21 cellular contexts compared by ENCODE assay signal in the genomic region with DNA sequence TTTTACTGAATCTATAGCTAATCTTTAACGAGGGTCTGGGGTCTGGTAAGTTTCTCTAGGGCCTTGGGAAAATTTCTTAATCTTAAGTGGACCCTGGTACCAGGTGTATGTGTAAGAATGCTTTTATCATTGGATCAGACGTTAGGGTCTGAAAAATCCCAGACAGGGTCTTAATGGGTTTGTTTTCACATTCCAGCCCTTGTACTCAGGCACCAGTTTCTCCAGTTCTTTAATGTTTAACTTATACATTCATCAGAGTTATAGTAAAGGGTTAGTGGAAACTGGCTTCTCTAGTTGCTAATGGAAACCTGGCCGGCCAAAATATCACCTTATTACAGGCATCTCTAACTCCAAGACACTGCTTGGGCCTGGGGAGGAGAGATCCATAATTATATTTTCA. TPM values are rescaled to one million over a fixed set of nuclear protein-coding genes. Genes with fewer than 3 reads are reported as not detected.
DNase-seq lines count a peak whose midpoint lies in the region; ATAC-seq, FAIRE-seq and TF ChIP-seq lines count a peak whose summit lies in the region.
"Had no signal": no experiment of that assay in that cellular context is flagged by ENCODE, and none has a peak within 500 bp of the region (broad histone marks: within the 10 kb centered on the region; RNA-seq: fewer than 3 reads in every experiment).

No MANE protein-coding gene starts in this region.

- H4K91ac ChIP-seq in trophoblast cell (ENCODE audit: low read depth, low read length): no peak overlapping the region

- no peaks in the 10 kb centered on the region for H3K27me3 Mint-ChIP-seq in T-helper 2 cell treated with Interferon-gamma antibody and Interleukin-4, amounts not matched to agents 5 μg/mL and 100 μg/mL, for 36 hours (ENCODE audit: low read depth)
- H3K27me3 Mint-ChIP-seq: CD8-positive, alpha-beta memory T cell had no signal

- peak overlapping the region; percentile 96 for H3K27ac ChIP-seq in trophoblast cell (ENCODE audit: low read depth, low read length)
- H3K27ac ChIP-seq: 22Rv1, BLaER1 had no signal

- no peak overlapping the region for H4K12ac ChIP-seq in trophoblast cell (ENCODE audit: low read depth, low read length)

- H2BK12ac ChIP-seq in trophoblast cell (ENCODE audit: low read length): no peak overlapping the region

- H3K9ac ChIP-seq in trophoblast cell (ENCODE audit: low read length): no peak overlapping the region
- H3K9ac ChIP-seq: BLaER1 had no signal

- H3K9me3 ChIP-seq in trophoblast cell (ENCODE audit: insufficient read depth, low read depth, low read length): no peaks in the 10 kb centered on the region
- H3K9me3 ChIP-seq: BLaER1 had no signal

- H3K14ac ChIP-seq in trophoblast cell (ENCODE audit: low read length): no peak overlapping the region

- H3K4me3 Mint-ChIP-seq in T-helper 2 cell treated with Interferon-gamma antibody and Interleukin-4, amounts not matched to agents 5 μg/mL and 100 μg/mL, for 36 hours: no peak overlapping the region
- H3K4me3 Mint-ChIP-seq: CD8-positive, alpha-beta memory T cell; H9 had no signal

- no peaks in the 10 kb centered on the region for H3K36me3 ChIP-seq in trophoblast cell (ENCODE audit: control insufficient read depth in 1 of 2, insufficient read depth in 2 of 2, low read length in 2 of 2)
- H3K36me3 ChIP-seq: BLaER1 had no signal

- H3K4me1 Mint-ChIP-seq in T-helper 2 cell treated with Interferon-gamma antibody and Interleukin-4, amounts not matched to agents 5 μg/mL and 100 μg/mL, for 36 hours (ENCODE audit: low read depth): no peaks in the 10 kb centered on the region
- H3K4me1 Mint-ChIP-seq: CD8-positive, alpha-beta memory T cell had no signal

- no peak overlapping the region for H3K4me3 ChIP-seq in trophoblast cell (ENCODE audit: low read depth, low read length)
- H3K4me3 ChIP-seq: BLaER1 had no signal

- no peak overlapping the region for H3K27ac Mint-ChIP-seq in T-helper 2 cell treated with Interferon-gamma antibody and Interleukin-4, amounts not matched to agents 5 μg/mL and 100 μg/mL, for 36 hours
- H3K27ac Mint-ChIP-seq: CD8-positive, alpha-beta memory T cell; H9 had no signal

- no peak overlapping the region for H4K8ac ChIP-seq in trophoblast cell (ENCODE audit: low read depth, low read length)

- no peaks in the 10 kb centered on the region for H3K9me3 Mint-ChIP-seq in T-helper 2 cell treated with Interferon-gamma antibody and Interleukin-4, amounts not matched to agents 5 μg/mL and 100 μg/mL, for 36 hours

- no peaks in the 10 kb centered on the region for H3K27me3 ChIP-seq in trophoblast cell (ENCODE audit: insufficient read depth, low read length)

- H2AK5ac ChIP-seq in trophoblast cell (ENCODE audit: low read length): no peak overlapping the region

- WGBS in trophoblast cell (ENCODE audit: extremely low coverage, insufficient coverage, insufficient read length): no CpG with 5 or more reads among the region's 3 CpGs

- no peak overlapping the region for H3K18ac ChIP-seq in trophoblast cell (ENCODE audit: low read length)

- peak; percentile 9 for DNase-seq in DMS53 (lab: John Stamatoyannopoulos, UW)
- no peak for DNase-seq in DMS53 treated with DMSO at 0.1 percent for 48 hours (lab: John Stamatoyannopoulos, UW; ENCODE audit: unreplicated experiment)
- DNase-seq in left kidney (ENCODE audit: low read depth, low spot score): peak; percentile 48
- no peak for DNase-seq in trophoblast cell
- DNase-seq in GM12892 (ENCODE audit: insufficient read length): no peak
- no peak for DNase-seq in stimulated activated naive CD8-positive, alpha-beta T cell treated with anti-CD3 and anti-CD28 coated beads, Interleukin-15, Interleukin-2, amounts not matched to agents 100 U/mL and 50 U/mL, for 24 hours
- no peak for DNase-seq in T-helper 2 cell treated with Interferon-gamma antibody and Interleukin-4, amounts not matched to agents 5 μg/mL and 100 μg/mL, for 36 hours (ENCODE audit: low spot score)
- DNase-seq in NCI-H1436 treated with DMSO at 0.1 percent for 48 hours (lab: John Stamatoyannopoulos, UW): no peak
- DNase-seq: AML-193; CD8-positive, alpha-beta memory T cell; DMS 273 treated with DMSO at 0.1 percent for 48 hours; DMS79 treated with DMSO at 0.1 percent for 48 hours; EL; GOT3; H9 had no signal

- no peaks in the 10 kb centered on the region for H3K79me2 ChIP-seq in trophoblast cell (ENCODE audit: control insufficient read depth, insufficient read depth, low read length, poor library complexity)

- no peak for TF ChIP-seq POLR2A in GM12892 (IDR thresholded peaks at IDR 0.05; ENCODE audit: low read depth, low read length)

- H3K4ac ChIP-seq in trophoblast cell (ENCODE audit: low read depth, low read length): no peak overlapping the region

- no peaks in the 10 kb centered on the region for H3K4me1 ChIP-seq in trophoblast cell (ENCODE audit: control insufficient read depth in 1 of 2, insufficient read depth in 2 of 2, low read length in 2 of 2)
- H3K4me1 ChIP-seq: BLaER1 had no signal

- no peak for FAIRE-seq in GM12892 (lab: Jason Lieb, UNC)
- FAIRE-seq: G401.6, GM12891, HepG2, HTR-8/SVneo had no signal

- no peaks in the 10 kb centered on the region for H3K36me3 Mint-ChIP-seq in T-helper 2 cell treated with Interferon-gamma antibody and Interleukin-4, amounts not matched to agents 5 μg/mL and 100 μg/mL, for 36 hours (ENCODE audit: low read depth)
- H3K36me3 Mint-ChIP-seq: CD8-positive, alpha-beta memory T cell had no signal

- ATAC-seq in stimulated activated naive CD8-positive, alpha-beta T cell treated with anti-CD3 and anti-CD28 coated beads, Interleukin-15, Interleukin-2, amounts not matched to agents 100 U/mL and 50 U/mL, for 24 hours: no peak
- ATAC-seq: HepG2 had no signal

- no peak overlapping the region for H2BK120ac ChIP-seq in trophoblast cell (ENCODE audit: insufficient read depth, low read length, poor library complexity)

- peaks cover 7% of the 10 kb centered on the region for H3K79me1 ChIP-seq in trophoblast cell (ENCODE audit: low read length)

- no peak overlapping the region for H2BK5ac ChIP-seq in trophoblast cell (ENCODE audit: low read depth, low read length, poor library complexity)

- no peak overlapping the region for H3K4me2 ChIP-seq in trophoblast cell (ENCODE audit: low read length)
- H3K4me2 ChIP-seq: BLaER1 had no signal

- no peak overlapping the region for H3K23ac ChIP-seq in trophoblast cell (ENCODE audit: low read length)

- H2AFZ ChIP-seq in trophoblast cell (ENCODE audit: insufficient read depth, low read length, poor library complexity): no peak overlapping the region

RNA-seq across cellular contexts. Expression of gene MAGEB16, which starts 11.7 kb away (rescaled TPM):
- 0.10 and 0.11 TPM in 2 replicates for polyA plus RNA-seq in trophoblast cell (2013)
- not detected for polyA plus RNA-seq in GM12892 (2012; ENCODE audit: missing spikeins)
- polyA plus RNA-seq: CD8-positive, alpha-beta memory T cell; HepG2 had no signal

Comparison
In these comparisons a context has a peak if more than half of its experiments do, and no peak if none do; other contexts are left out.
1. DNase-seq: peak in DMS53 (single experiment) and left kidney (single experiment); none in DMS53 treated with DMSO at 0.1 percent for 48 hours (single experiment), trophoblast cell (0 of 2), GM12892 (single experiment), stimulated activated naive CD8-positive, alpha-beta T cell treated with anti-CD3 and anti-CD28 coated beads, Interleukin-15, Interleukin-2, amounts not matched to agents 100 U/mL and 50 U/mL, for 24 hours (single experiment), T-helper 2 cell treated with Interferon-gamma antibody and Interleukin-4, amounts not matched to agents 5 μg/mL and 100 μg/mL, for 36 hours (single experiment) and NCI-H1436 treated with DMSO at 0.1 percent for 48 hours (single experiment).